ENCODE assay signal across 20 cellular contexts in genomic region chrX:22165732-22166457, GRCh38.
DNase-seq lines count a peak whose midpoint lies in the region; ATAC-seq, FAIRE-seq and TF ChIP-seq lines count a peak whose summit lies in the region.
"Had no signal": no experiment of that assay in that cellular context is flagged by ENCODE, and none has a peak within 500 bp of the region (broad histone marks: within the 10 kb centered on the region; RNA-seq: fewer than 3 reads in every experiment).

No MANE protein-coding gene starts in this region.

- H3K27me3 ChIP-seq in IMR-90 (ENCODE audit: control insufficient read depth, insufficient read depth, low read length): 0 out of 2 replicates have a peak, but pooled peaks cover 1% of the 10 kb centered on the region
- no peaks in the 10 kb centered on the region for H3K27me3 ChIP-seq in astrocyte (ENCODE audit: insufficient read depth, low read length)
- H3K27me3 ChIP-seq in tibial nerve: peaks cover 0 to 2% of the 10 kb centered on the region in 2 donors
- H3K27me3 ChIP-seq: neural progenitor cell, vagina had no signal

- H2AK9ac ChIP-seq in IMR-90 (replicated peaks; ENCODE audit: low read depth, low read length, poor library complexity): no peak overlapping the region

- H3K27ac Mint-ChIP-seq in astrocyte (ENCODE audit: unreplicated experiment): no peak overlapping the region
- H3K27ac Mint-ChIP-seq: activated CD4-positive, alpha-beta memory T cell treated with anti-CD3 and anti-CD28 coated beads, Interleukin-2, amount 10 ng/mL, durations not matched to agents 7 days and 5 days; activated naive CD8-positive, alpha-beta T cell treated with anti-CD3 and anti-CD28 coated beads, Interleukin-2, amount 10 ng/mL, durations not matched to agents 7 days and 5 days; neural progenitor cell had no signal

- peaks cover 17% of the 10 kb centered on the region for H3K4me1 Mint-ChIP-seq in astrocyte (ENCODE audit: low read depth, unreplicated experiment)
- H3K4me1 Mint-ChIP-seq: activated CD4-positive, alpha-beta memory T cell treated with anti-CD3 and anti-CD28 coated beads, Interleukin-2, amount 10 ng/mL, durations not matched to agents 7 days and 5 days; activated naive CD8-positive, alpha-beta T cell treated with anti-CD3 and anti-CD28 coated beads, Interleukin-2, amount 10 ng/mL, durations not matched to agents 7 days and 5 days had no signal

- POLR2A ChIA-PET in AG04449 (lab: Yijun Ruan, JAX) (no interaction called here), IMR-90 (lab: Charles Lee; ENCODE audit: unreplicated experiment) (no interaction called here)

- no peak overlapping the region for H4K5ac ChIP-seq in IMR-90 (ENCODE audit: low read depth, low read length)

- no peak overlapping the region for H2BK5ac ChIP-seq in IMR-90 (ENCODE audit: low read depth, low read length, poor library complexity, severe bottlenecking)

- TF ChIP-seq POLR2A in IMR-90 (IDR thresholded peaks at IDR 0.05; ENCODE audit: low read depth, low read length) (no peak), tibial nerve (IDR thresholded peaks at IDR 0.05) (no peak)

- no peaks in the 10 kb centered on the region for H3K79me2 ChIP-seq in astrocyte (ENCODE audit: insufficient read depth, low read length)

- TF ChIP-seq EP300 in tibial nerve (IDR thresholded peaks at IDR 0.05): no peak

- H3K4ac ChIP-seq in IMR-90 (ENCODE audit: low read depth, low read length): no peak overlapping the region

- TF ChIP-seq CTCF in AG04449 (IDR thresholded peaks at IDR 0.05; ENCODE audit: insufficient read depth, low read length, missing control alignments) (no peak), IMR-90 (conservative IDR thresholded peaks at IDR 0.05; ENCODE audit: low read depth, low read length) (no peak), astrocyte (IDR thresholded peaks at IDR 0.05; ENCODE audit: insufficient read depth, low read depth, low read length) (no peak), foreskin fibroblast (IDR thresholded peaks at IDR 0.05; ENCODE audit: low read depth, low read length) (no peak), tibial nerve (IDR thresholded peaks at IDR 0.05) (no peak)

- WGBS in IMR-90 (ENCODE audit: extremely low coverage in 2 of 2, insufficient read length in 1 of 2), 2 experiments: no CpG with 5 or more reads among the region's 4 CpGs
- 82 to 87% methylated on average over 4 of the region's 4 CpGs for WGBS in tibial nerve, 2 donors

- BruUV-seq in IMR-90 (replicated peaks; lab: Mats Ljungman, UMichigan): no TSS peak

- H3K14ac ChIP-seq in IMR-90 (replicated peaks; ENCODE audit: low read depth, low read length): no peak overlapping the region

- H2AFZ ChIP-seq in IMR-90 (replicated peaks; ENCODE audit: low read length, poor library complexity) (no peak overlapping the region), astrocyte (ENCODE audit: low read depth, low read length) (no peak overlapping the region)
- H2AFZ ChIP-seq: neural progenitor cell had no signal

- CTCF ChIA-PET in AG04449 (lab: Yijun Ruan, JAX): interaction anchor here (0.8 kb wide), 1 partner anchor 582 kb away, joined by 3 read pairs; no protein-coding TSS in a partner anchor
- CTCF ChIA-PET in IMR-90 (lab: Yijun Ruan, JAX): no interaction called here

- no peaks in the 10 kb centered on the region for H3K27me3 Mint-ChIP-seq in astrocyte (ENCODE audit: low read depth, unreplicated experiment)
- H3K27me3 Mint-ChIP-seq: activated CD4-positive, alpha-beta memory T cell treated with anti-CD3 and anti-CD28 coated beads, Interleukin-2, amount 10 ng/mL, durations not matched to agents 7 days and 5 days; activated naive CD8-positive, alpha-beta T cell treated with anti-CD3 and anti-CD28 coated beads, Interleukin-2, amount 10 ng/mL, durations not matched to agents 7 days and 5 days had no signal

- H3K56ac ChIP-seq in IMR-90 (ENCODE audit: extremely low read depth, insufficient read depth, low read length): no peak overlapping the region

- no peak overlapping the region for H3K23ac ChIP-seq in IMR-90 (ENCODE audit: low read depth, low read length)

- H3K36me3 ChIP-seq in IMR-90 (ENCODE audit: control insufficient read depth, insufficient read depth, low read length) (no peaks in the 10 kb centered on the region), astrocyte (ENCODE audit: insufficient read depth, low read length) (no peaks in the 10 kb centered on the region), tibial nerve (no peaks in the 10 kb centered on the region)
- H3K36me3 ChIP-seq: neural progenitor cell, vagina had no signal

- in situ Hi-C loops in IMR-90 (cut with MboI; ENCODE audit: low sequenced_read_pairs): no loop called here

- no peaks in the 10 kb centered on the region for H3K9me3 Mint-ChIP-seq in astrocyte (ENCODE audit: unreplicated experiment)
- H3K9me3 Mint-ChIP-seq: activated CD4-positive, alpha-beta memory T cell treated with anti-CD3 and anti-CD28 coated beads, Interleukin-2, amount 10 ng/mL, durations not matched to agents 7 days and 5 days; activated naive CD8-positive, alpha-beta T cell treated with anti-CD3 and anti-CD28 coated beads, Interleukin-2, amount 10 ng/mL, durations not matched to agents 7 days and 5 days; neural progenitor cell had no signal

- H3K9me3 ChIP-seq in IMR-90 (ENCODE audit: control insufficient read depth, insufficient read depth, low read length) (no peaks in the 10 kb centered on the region), astrocyte (ENCODE audit: insufficient read depth, low read depth, low read length) (no peaks in the 10 kb centered on the region), tibial nerve (no peaks in the 10 kb centered on the region)
- H3K9me3 ChIP-seq: vagina had no signal

- no peak overlapping the region for H2BK120ac ChIP-seq in IMR-90 (ENCODE audit: low read depth, low read length)

- no peak overlapping the region for H4K91ac ChIP-seq in IMR-90 (ENCODE audit: insufficient read depth, low read depth, low read length)

- H4K8ac ChIP-seq in IMR-90 (ENCODE audit: low read depth in 2 of 2, low read length in 2 of 2): no peak overlapping the region

- FAIRE-seq in astrocyte (lab: Jason Lieb, UNC): peak; percentile 78
- FAIRE-seq: kidney had no signal

- dilution Hi-C loops in IMR-90 (cut with HindIII; ENCODE audit: low sequenced_read_pairs, unreplicated experiment): no loop called here

- H2BK15ac ChIP-seq in IMR-90 (ENCODE audit: low read depth, low read length): no peak overlapping the region

- intact Hi-C loops in IMR-90 (cut with micrococcal nuclease): no loop called here
- intact Hi-C loops in posterior cingulate gyrus (cut with DNase I): no loop called here

- H3K4me3 ChIP-seq in AG04449 (ENCODE audit: low read depth, low read length) (no peak overlapping the region), IMR-90 (ENCODE audit: insufficient read depth, low read depth, low read length) (no peak overlapping the region), astrocyte (ENCODE audit: insufficient read depth, low read depth, low read length) (no peak overlapping the region), foreskin fibroblast (ENCODE audit: low read depth in 1 of 2, low read length in 2 of 2) (no peak overlapping the region), tibial nerve (no peak overlapping the region)
- H3K4me3 ChIP-seq: neural progenitor cell, vagina had no signal

- H3K4me2 ChIP-seq in IMR-90 (ENCODE audit: low read depth, low read length) (no peak overlapping the region), astrocyte (ENCODE audit: low read length) (no peak overlapping the region)
- H3K4me2 ChIP-seq: neural progenitor cell had no signal

- peak; percentile 4 for DNase-seq in AG04449 (ENCODE audit: low read depth, low spot score)
- peak; percentile 45 for DNase-seq in IMR-90
- DNase-seq in astrocyte (ENCODE audit: low read depth): peak; percentile 60
- peak; percentile 14 to 56 for DNase-seq in foreskin fibroblast
- DNase-seq in posterior cingulate gyrus: no peak
- DNase-seq in tibial nerve (ENCODE audit: low spot score in 2 of 2): no peak
- DNase-seq: activated CD4-positive, alpha-beta memory T cell treated with anti-CD3 and anti-CD28 coated beads, Interleukin-2, amount 10 ng/mL, durations not matched to agents 7 days and 5 days; activated naive CD8-positive, alpha-beta T cell treated with anti-CD3 and anti-CD28 coated beads, Interleukin-2, amount 10 ng/mL, durations not matched to agents 7 days and 5 days; GDM1; kidney; NCI-H2029 treated with DMSO at 0.1 percent for 48 hours; NCI-H774; retina; RPMI8226 had no signal

- H3K9me1 ChIP-seq in IMR-90 (ENCODE audit: insufficient read depth, low read length): no peaks in the 10 kb centered on the region

- no peak overlapping the region for H2AK5ac ChIP-seq in IMR-90 (ENCODE audit: low read depth, low read length)

- H4K20me1 ChIP-seq in IMR-90 (ENCODE audit: insufficient read depth, low read length) (no peaks in the 10 kb centered on the region), astrocyte (ENCODE audit: insufficient read depth, low read length) (no peaks in the 10 kb centered on the region)

- TF ChIP-seq RAD21 in IMR-90 (IDR thresholded peaks at IDR 0.05; ENCODE audit: low read length): no peak

- H3K9ac ChIP-seq in IMR-90 (ENCODE audit: low read depth, low read length) (no peak overlapping the region), astrocyte (ENCODE audit: low read length) (no peak overlapping the region)
- H3K9ac ChIP-seq: neural progenitor cell had no signal

- ATAC-seq in IMR-90 (ENCODE audit: low read depth): peak; percentile 27; the same call in 1 of the 2 replicates
- ATAC-seq in GM18502 (IDR thresholded peaks at IDR 0.05; ENCODE audit: poor library complexity, unreplicated experiment): no peak
- no peak for ATAC-seq in GM18858 (IDR thresholded peaks at IDR 0.05; ENCODE audit: unreplicated experiment)
- ATAC-seq: HCT116 had no signal

- no peaks in the 10 kb centered on the region for H3K4me1 ChIP-seq in IMR-90 (ENCODE audit: control insufficient read depth, insufficient read depth, low read length)
- peaks cover 7% of the 10 kb centered on the region for H3K4me1 ChIP-seq in astrocyte (ENCODE audit: insufficient read depth, low read length)
- no peaks in the 10 kb centered on the region for H3K4me1 ChIP-seq in tibial nerve
- H3K4me1 ChIP-seq: neural progenitor cell, vagina had no signal

- no peak overlapping the region for H2BK20ac ChIP-seq in IMR-90 (ENCODE audit: low read depth, low read length)

- H3K18ac ChIP-seq in IMR-90 (ENCODE audit: low read depth, low read length): no peak overlapping the region

- H3K27ac ChIP-seq in IMR-90 (ENCODE audit: insufficient read depth, low read length) (no peak overlapping the region), astrocyte (ENCODE audit: low read depth, low read length) (no peak overlapping the region), tibial nerve (no peak overlapping the region)
- H3K27ac ChIP-seq: epithelial cell of prostate, neural progenitor cell, vagina had no signal

- H3K79me1 ChIP-seq in IMR-90 (ENCODE audit: low read depth in 1 of 2, low read length in 2 of 2): no peaks in the 10 kb centered on the region

- H3K4me3 Mint-ChIP-seq in astrocyte (ENCODE audit: unreplicated experiment): no peak overlapping the region
- H3K4me3 Mint-ChIP-seq: activated CD4-positive, alpha-beta memory T cell treated with anti-CD3 and anti-CD28 coated beads, Interleukin-2, amount 10 ng/mL, durations not matched to agents 7 days and 5 days; activated naive CD8-positive, alpha-beta T cell treated with anti-CD3 and anti-CD28 coated beads, Interleukin-2, amount 10 ng/mL, durations not matched to agents 7 days and 5 days; neural progenitor cell had no signal

- no peaks in the 10 kb centered on the region for H3K36me3 Mint-ChIP-seq in astrocyte (ENCODE audit: low read depth, unreplicated experiment)
- H3K36me3 Mint-ChIP-seq: neural progenitor cell had no signal

Comparison
In these comparisons a context has a peak if more than half of its experiments do, and no peak if none do; other contexts are left out.
1. DNase-seq: peak in AG04449 (single experiment), IMR-90 (single experiment), astrocyte (single experiment) and foreskin fibroblast (2 of 2); none in posterior cingulate gyrus (0 of 10) and tibial nerve (0 of 2).